In genomic region chr3:44988073-44988472, GRCh38 we compare ENCODE assay signal across 11 cellular contexts. TPM values are rescaled to one million over a fixed set of nuclear protein-coding genes. Genes with fewer than 3 reads are reported as not detected.
A peak's percentile ranks its signal among the peaks of the same experiment; 100 is the strongest.
DNase-seq lines count a peak whose midpoint lies in the region; ATAC-seq and TF ChIP-seq lines count a peak whose summit lies in the region.
"Had no signal": no experiment of that assay in that cellular context is flagged by ENCODE, and none has a peak within 500 bp of the region (broad histone marks: within the 10 kb centered on the region; RNA-seq: fewer than 3 reads in every experiment).

No MANE protein-coding gene starts in this region.

- H3K9me3 ChIP-seq in BE2C = no peaks in the 10 kb centered on the region
- H3K9me3 ChIP-seq in HAP-1 = no peaks in the 10 kb centered on the region
- no peaks in the 10 kb centered on the region for H3K9me3 ChIP-seq in adrenal gland (replicated peaks in 1 of 3)
- H3K9me3 ChIP-seq in liver (ENCODE audit: control insufficient read depth in 4 of 4, low read length in 3 of 4) = no peaks in the 10 kb centered on the region

- WGBS in adrenal gland, 4 donors = 89 to 95% (median 93%) methylated on average over 2 of the region's 2 CpGs
- WGBS in liver = 92% methylated on average over 2 of the region's 2 CpGs

- no peak for ATAC-seq in HG02885 (IDR thresholded peaks at IDR 0.05; ENCODE audit: poor library complexity, unreplicated experiment)

- in situ Hi-C loops in HAP-1 (cut with MboI; ENCODE audit: low sequenced_read_pairs) = no loop called here

- H3K9ac ChIP-seq in liver (ENCODE audit: low read depth in 1 of 2, low read length in 2 of 2) = no peak overlapping the region

- H3K4me1 ChIP-seq in BE2C (peaks cover 2% of the 10 kb centered on the region; the same call in 1 of the 2 replicates), HAP-1 (peaks cover 4% of the 10 kb centered on the region; the same call in 1 of the 2 replicates), adrenal gland (replicated peaks in 1 of 2) (peaks cover 33 to 75% of the 10 kb centered on the region in 2 donors), liver (ENCODE audit: control insufficient read depth in 4 of 4, insufficient read depth in 4 of 4, low read length in 3 of 4) (peaks cover 0 to 2% (median 1%) of the 10 kb centered on the region in 4 donors)

- H3K27ac ChIP-seq in adrenal gland (peak overlapping the region in 3 of 5 donors; percentile 30 to 76 (median 64)), liver (ENCODE audit: low read depth in 1 of 2, low read length in 2 of 2) (no peak overlapping the region)

- TF ChIP-seq CTCF in BE2C (IDR thresholded peaks at IDR 0.05; ENCODE audit: low read depth, low read length) (peak; percentile 42; the same call in 1 of the 2 replicates), adrenal gland (IDR thresholded peaks at IDR 0.05) (peak; percentile 12 to 39 (median 31)), liver (IDR thresholded peaks at IDR 0.05; ENCODE audit: low read depth, low read length, missing input control) (peak; percentile 38)

- H3K36me3 ChIP-seq in BE2C = peaks cover 3% of the 10 kb centered on the region; the same call in 1 of the 2 replicates
- H3K36me3 ChIP-seq in HAP-1 (replicated peaks) = peaks cover 43% of the 10 kb centered on the region
- H3K36me3 ChIP-seq in adrenal gland (replicated peaks in 1 of 2) = peaks cover 0 to 9% of the 10 kb centered on the region in 2 donors
- peaks cover 3 to 26% (median 12%) of the 10 kb centered on the region in 4 donors for H3K36me3 ChIP-seq in liver (ENCODE audit: control insufficient read depth in 4 of 4, insufficient read depth in 3 of 4, low read depth in 1 of 4, low read length in 3 of 4)

- H3K27me3 ChIP-seq in BE2C (no peaks in the 10 kb centered on the region), HAP-1 (ENCODE audit: low read depth) (no peaks in the 10 kb centered on the region), adrenal gland (no peaks in the 10 kb centered on the region), liver (ENCODE audit: control insufficient read depth in 4 of 4, insufficient read depth in 4 of 4, low read length in 3 of 4) (no peaks in the 10 kb centered on the region)

- DNase-seq in BE2C = no peak
- DNase-seq in HAP-1 (ENCODE audit: low spot score in 2 of 2) = peak; percentile 15 to 29
- DNase-seq in adrenal gland = peak in 1 of 7 donors; percentile 39
- no peak for DNase-seq in NCI-H2196 treated with DMSO at 0.1 percent for 48 hours (lab: John Stamatoyannopoulos, UW; ENCODE audit: unreplicated experiment)
- no peak for DNase-seq in cerebellar nuclear complex (lab: John Stamatoyannopoulos, UW)
- DNase-seq in NCI-H1092 treated with DMSO at 0.1 percent for 48 hours (lab: John Stamatoyannopoulos, UW) = no peak
- DNase-seq: activated B cell treated with CpG ODN at 0.5 μM for 24 hours; NCI-H1694; stimulated activated CD4-positive, alpha-beta T cell treated with anti-CD3 and anti-CD28 coated beads, Interleukin-4, amount 100 ng/mL, for 24 hours had no signal

- no peak for TF ChIP-seq POLR2A in adrenal gland (IDR thresholded peaks at IDR 0.05)

- TF ChIP-seq RAD21 in liver (IDR thresholded peaks at IDR 0.05) = peak; percentile 26 to 41

- no peak overlapping the region for H3K4me3 ChIP-seq in BE2C (ENCODE audit: low read depth, low read length)
- no peak overlapping the region for H3K4me3 ChIP-seq in HAP-1
- no peak overlapping the region for H3K4me3 ChIP-seq in adrenal gland
- H3K4me3 ChIP-seq in liver (ENCODE audit: low read depth in 1 of 3, low read length in 3 of 3) = no peak overlapping the region

- intact Hi-C loops in adrenal gland (cut with DNase I) = no loop called here

TF ChIP-seq in liver, 16 proteins besides CTCF, POLR2A, EP300 and RAD21:
- TF ChIP-seq GABPA (IDR thresholded peaks at IDR 0.05 in 1 of 2, conservative IDR thresholded peaks at IDR 0.05 in 1 of 2) (no peak), FOXA2 (IDR thresholded peaks at IDR 0.05) (no peak), SP1 (IDR thresholded peaks at IDR 0.05) (no peak), HNF4A (conservative IDR thresholded peaks at IDR 0.05) (no peak), EGR1 (IDR thresholded peaks at IDR 0.05; ENCODE audit: low read depth in 2 of 2) (no peak), NR2F2 (IDR thresholded peaks at IDR 0.05) (no peak), ZBTB33 (IDR thresholded peaks at IDR 0.05) (no peak), JUND (IDR thresholded peaks at IDR 0.05) (no peak), FOXA1 (IDR thresholded peaks at IDR 0.05) (no peak), REST (IDR thresholded peaks at IDR 0.05) (no peak), MAX (IDR thresholded peaks at IDR 0.05) (no peak), TAF1 (conservative IDR thresholded peaks at IDR 0.05) (no peak), RXRA (IDR thresholded peaks at IDR 0.05) (no peak), YY1 (IDR thresholded peaks at IDR 0.05) (no peak), ATF3 (IDR thresholded peaks at IDR 0.05) (no peak), HNF4G (IDR thresholded peaks at IDR 0.05) (no peak)

RNA-seq across cellular contexts. Expression of gene EXOSC7, which starts 12.0 kb away (rescaled TPM):
- 94.3 TPM for polyA plus RNA-seq in BE2C (2012; ENCODE audit: insufficient read depth, insufficient read length, low read depth)
- 100 to 1,000 TPM in 4 of 8 donors, 10 to 100 TPM in 4; 72.9 to 214 (median 97.7) TPM for total RNA-seq in adrenal gland
- polyA plus RNA-seq in adrenal gland = 10 to 100 TPM; 68.9 to 80.2 (median 73.4) TPM
- 10 to 100 TPM; 20.0 to 23.4 TPM for total RNA-seq in liver
- polyA plus RNA-seq in liver = 10 to 100 TPM; 15.5 to 27.2 TPM

RNA-seq across cellular contexts. Expression of gene ZDHHC3, which starts 12.1 kb away (rescaled TPM):
- polyA plus RNA-seq in BE2C (2012; ENCODE audit: insufficient read depth, insufficient read length, low read depth) = 47.5 TPM
- total RNA-seq in adrenal gland (100 to 1,000 TPM in 4 of 8 donors, 10 to 100 TPM in 4; 80.1 to 143 (median 99.2) TPM), liver (10 to 100 TPM; 24.8 to 43.0 TPM)
- polyA plus RNA-seq in adrenal gland (100 to 1,000 TPM in 1 of 3 donors, 10 to 100 TPM in 2; 30.1 to 148 (median 34.7) TPM), liver (10 to 100 TPM; 15.4 to 24.0 TPM)

RNA-seq across cellular contexts. Expression of gene CLEC3B, which starts 38.0 kb away (rescaled TPM):
- polyA plus RNA-seq in BE2C (2012; ENCODE audit: insufficient read depth, insufficient read length, low read depth) = not detected
- total RNA-seq in adrenal gland (100 to 1,000 TPM in 3 of 8 donors, 10 to 100 TPM in 5; 20.7 to 110 (median 73.1) TPM), liver (1 to 10 TPM; 7.7 to 8.9 TPM)
- polyA plus RNA-seq in adrenal gland (100 to 1,000 TPM in 2 of 3 donors, 1 to 10 TPM in 1; 5.1 to 251 (median 177) TPM), liver (10 to 100 TPM; 17.0 to 28.8 TPM)
- total RNA-seq: activated B cell treated with CpG ODN at 0.5 μM for 24 hours had no signal

Comparison
In these comparisons a context has a peak if more than half of its experiments do, and no peak if none do; other contexts are left out.
1. DNase-seq: peak in HAP-1 (2 of 2); none in BE2C (single experiment), NCI-H2196 treated with DMSO at 0.1 percent for 48 hours (single experiment), cerebellar nuclear complex (0 of 2) and NCI-H1092 treated with DMSO at 0.1 percent for 48 hours (single experiment).
2. H3K27ac ChIP-seq: peak in adrenal gland (3 of 5); none in liver (0 of 2).
3. Peak in every context shown above with its lines, with median percentiles within 50 percentile points of each other: CTCF ChIP-seq.